In genomic region chr1:12435639-12436344, GRCh38 we compare ENCODE assay signal across 8 cellular contexts.
DNase-seq lines count a peak whose midpoint lies in the region; ATAC-seq, FAIRE-seq and TF ChIP-seq lines count a peak whose summit lies in the region.

No MANE protein-coding gene starts in this region.

- peak; percentile 49 for DNase-seq in COLO829 (ENCODE audit: low spot score)
- peak; percentile 14 for DNase-seq in KBM-7
- no peak for DNase-seq in K562 (ENCODE audit: extremely low read depth in 1 of 4, low spot score in 3 of 4)
- no peak for DNase-seq in sigmoid colon
- no peak for DNase-seq in iPS-NIHi11 (ENCODE audit: low spot score)
- DNase-seq in NOMO-1 (lab: John Stamatoyannopoulos, UW; ENCODE audit: unreplicated experiment in 2 of 2), result no peak

- peaks cover 32% of the 10 kb centered on the region for H3K79me2 ChIP-seq in K562 (ENCODE audit: control insufficient read depth, insufficient read depth, low read length)

- ATAC-seq in GM21390 (IDR thresholded peaks at IDR 0.05; ENCODE audit: unreplicated experiment), result peak; percentile 70
- no peak for ATAC-seq in K562
- ATAC-seq in GM18505 (IDR thresholded peaks at IDR 0.05; ENCODE audit: unreplicated experiment), result no peak

- H3K9me1 ChIP-seq in K562 (ENCODE audit: control insufficient read depth, insufficient read depth, low read length), result no peaks in the 10 kb centered on the region

- in situ Hi-C loops in KBM-7 (cut with MboI; ENCODE audit: low pct_unique_long_range_greater_than_20kb, low sequenced_read_pairs) (no loop called here), K562 (cut with MboI) (no loop called here)

- no peaks in the 10 kb centered on the region for H4K20me1 ChIP-seq in K562 (replicated peaks; ENCODE audit: control insufficient read depth, insufficient read depth, low read length)

- peak overlapping the region; percentile 38 to 86 for H3K9ac ChIP-seq in K562 (ENCODE audit: insufficient read depth in 1 of 2, low read depth in 2 of 2, low read length in 2 of 2)

- CTCF ChIA-PET in K562 (lab: Yijun Ruan, JAX; ENCODE audit: low intra/inter-chr PET ratio), result no interaction called here

- peaks cover 31 to 75% of the 10 kb centered on the region in 2 experiments for H3K4me1 ChIP-seq in K562 (replicated peaks in 1 of 2; ENCODE audit: control insufficient read depth in 2 of 2, insufficient read depth in 2 of 2, low read length in 2 of 2)
- peaks cover 0 to 65% (median 51%) of the 10 kb centered on the region in 4 donors for H3K4me1 ChIP-seq in sigmoid colon

- WGBS in K562 (ENCODE audit: insufficient coverage, low coverage, missing lambda C conversion rate), result 84% methylated on average over 8 of the region's 8 CpGs
- WGBS in sigmoid colon, 2 donors, result 62 to 88% methylated on average over 8 of the region's 8 CpGs

- H3K27ac ChIP-seq in K562 (ENCODE audit: extremely low read depth, low read depth, low read length), result peak overlapping the region; percentile 81
- H3K27ac ChIP-seq in sigmoid colon, result peak overlapping the region in 3 of 4 donors; percentile 25 to 81 (median 81)

- BruUV-seq in K562 (replicated peaks; lab: Mats Ljungman, UMichigan), result no TSS peak

- intact Hi-C loops in K562 (cut with micrococcal nuclease), result no loop called here
- intact Hi-C loops in sigmoid colon (cut with DNase I), result no loop called here

- TF ChIP-seq POLR2A in K562 (conservative IDR thresholded peaks at IDR 0.05), result no peak
- TF ChIP-seq POLR2A in sigmoid colon (IDR thresholded peaks at IDR 0.05), result no peak
- TF ChIP-seq POLR2A in GM18505 (IDR thresholded peaks at IDR 0.05; ENCODE audit: borderline replicate concordance, extremely low read depth, insufficient read depth, insufficient read length), result no peak

- H2AFZ ChIP-seq in K562 (ENCODE audit: low read depth, low read length), result no peak overlapping the region

- peaks cover 10% of the 10 kb centered on the region for H3K9me3 ChIP-seq in K562 (replicated peaks; ENCODE audit: control insufficient read depth, insufficient read depth, low read depth, low read length)
- H3K9me3 ChIP-seq in sigmoid colon, result no peaks in the 10 kb centered on the region

- no peak overlapping the region for H3K4me3 ChIP-seq in K562
- no peak overlapping the region for H3K4me3 ChIP-seq in sigmoid colon

- FAIRE-seq in K562 (lab: Jason Lieb, UNC), result no peak

- POLR2A ChIA-PET in K562 (lab: Yijun Ruan, JAX), result interaction anchor here (0.8 kb wide), 1 partner anchor 60 kb away, joined by 3 read pairs; no protein-coding TSS in a partner anchor

- H3K36me3 ChIP-seq in K562 (ENCODE audit: control insufficient read depth, insufficient read depth, low read length) (peaks cover 59% of the 10 kb centered on the region), sigmoid colon (no peaks in the 10 kb centered on the region)

- peak overlapping the region; percentile 23; the same call in 1 of the 2 replicates for H3K4me2 ChIP-seq in K562 (ENCODE audit: insufficient read depth, low read length)

- TF ChIP-seq CTCF in K562 (IDR thresholded peaks at IDR 0.05 in 2 of 3, conservative IDR thresholded peaks at IDR 0.05 in 1 of 3; ENCODE audit: insufficient read depth in 2 of 3, low read depth in 1 of 3, low read length in 3 of 3) (no peak), sigmoid colon (IDR thresholded peaks at IDR 0.05) (no peak)

- TF ChIP-seq RAD21 in K562 (CRISPR knock-in tag; conservative IDR thresholded peaks at IDR 0.05 in 1 of 2, IDR thresholded peaks at IDR 0.05 in 1 of 2), result no peak

- H3K27me3 ChIP-seq in K562 (ENCODE audit: control insufficient read depth in 2 of 2, insufficient read depth in 2 of 2, low read length in 2 of 2) (no peaks in the 10 kb centered on the region), sigmoid colon (no peaks in the 10 kb centered on the region)

- TF ChIP-seq EP300 in K562 (IDR thresholded peaks at IDR 0.05; ENCODE audit: low read length) (no peak), sigmoid colon (IDR thresholded peaks at IDR 0.05) (no peak)

TF ChIP-seq in K562, 482 proteins besides CTCF, POLR2A, EP300 and RAD21:
- TF ChIP-seq XRCC4 (IDR thresholded peaks at IDR 0.05; ENCODE audit: extremely low read depth, insufficient read depth, insufficient read length) (no peak), SP1 (CRISPR knock-in tag; IDR thresholded peaks at IDR 0.05) (0 out of 2 replicates have a peak, but pooled peaks have one; percentile 19), SMAD4 (CRISPR knock-in tag; conservative IDR thresholded peaks at IDR 0.05) (peak; percentile 8; the same call in 1 of the 2 replicates), PCBP1 (IDR thresholded peaks at IDR 0.05; ENCODE audit: low read depth, low read length, poor library complexity, severe bottlenecking) (no peak), SMAD3 (CRISPR knock-in tag; conservative IDR thresholded peaks at IDR 0.05) (0 out of 2 replicates have a peak, but pooled peaks have one; percentile 23), BCL6 (CRISPR knock-in tag; IDR thresholded peaks at IDR 0.05) (0 out of 2 replicates have a peak, but pooled peaks have one; percentile 28), ZNF592 (IDR thresholded peaks at IDR 0.05) (0 out of 2 replicates have a peak, but pooled peaks have one; percentile 7), ZNF586 (CRISPR knock-in tag; conservative IDR thresholded peaks at IDR 0.05) (0 out of 2 replicates have a peak, but pooled peaks have one; percentile 32), ZNF707 (CRISPR knock-in tag; conservative IDR thresholded peaks at IDR 0.05) (0 out of 2 replicates have a peak, but pooled peaks have one; percentile 7), POLR2AphosphoS2 (IDR thresholded peaks at IDR 0.05; ENCODE audit: low read length) (no peak)

Comparison
In these comparisons a context has a peak if more than half of its experiments do, and no peak if none do; other contexts are left out.
1. DNase-seq: peak in COLO829 (single experiment) and KBM-7 (single experiment); none in K562 (0 of 4), sigmoid colon (single experiment), iPS-NIHi11 (single experiment) and NOMO-1 (0 of 2).